In genomic region chr1:86447198-86447790, GRCh38 we compare ENCODE assay signal across 26 cellular contexts. TPM values are rescaled to one million over a fixed set of nuclear protein-coding genes. Genes with fewer than 3 reads are reported as not detected.
"Had no signal": no experiment of that assay in that cellular context is flagged by ENCODE, and none has a peak within 500 bp of the region (broad histone marks: within the 10 kb centered on the region; RNA-seq: fewer than 3 reads in every experiment).

No MANE protein-coding gene starts in this region.

- FAIRE-seq: astrocyte, endothelial cell of umbilical vein, kidney, urothelium cell line had no signal

- H3K4me1 ChIP-seq: breast epithelium, esophagus muscularis mucosa, left ventricle myocardium inferior, sigmoid colon, tibial artery had no signal

- ATAC-seq: activated naive CD8-positive, alpha-beta T cell treated with anti-CD3 and anti-CD28 coated beads, Interleukin-2, amount 50 U/mL, for 24 hours; SK-N-SH treated with all-trans-retinoic acid at 6 μM for 48 hours; stimulated activated memory B cell treated with anti-CD40 and anti-IgM and Interleukin-4, amounts not matched to agents 10 μg/mL and 1 μg/mL and 100 μg/mL, for 72 hours; T-cell had no signal

- H3K27ac ChIP-seq: breast epithelium, esophagus muscularis mucosa, left ventricle myocardium inferior, sigmoid colon, tibial artery had no signal

- H3K36me3 ChIP-seq: breast epithelium, esophagus muscularis mucosa, left ventricle myocardium inferior, sigmoid colon, tibial artery had no signal

- H3K9me3 ChIP-seq: breast epithelium, esophagus muscularis mucosa, left ventricle myocardium inferior, sigmoid colon, tibial artery had no signal

- DNase-seq: activated CD4-positive, alpha-beta memory T cell treated with anti-CD3 and anti-CD28 coated beads, Interleukin-2, amount 10 ng/mL, durations not matched to agents 7 days and 5 days; activated CD4-positive, alpha-beta T cell treated with anti-CD3 and anti-CD28 coated beads for 48 hours; activated CD4-positive, CD25-positive, alpha-beta regulatory T cell; activated naive CD4-positive, alpha-beta T cell treated with anti-CD3 and anti-CD28 coated beads for 36 hours; activated naive CD8-positive, alpha-beta T cell treated with anti-CD3 and anti-CD28 coated beads, Interleukin-2, amount 50 U/mL, for 24 hours; activated T-cell treated with anti-CD3 and anti-CD28 coated beads, Interleukin-2, amount 50 U/mL, for 24 hours; cerebellar nuclear complex; effector memory CD4-positive, alpha-beta T cell; kidney; left ventricle myocardium inferior; mammary epithelial cell; sigmoid colon; stimulated activated CD4-positive, alpha-beta T cell treated with anti-CD3 and anti-CD28 coated beads, Interleukin-4, amount 100 ng/mL, for 4 hours; T-cell; tibial artery had no signal

- H3K27me3 ChIP-seq: breast epithelium, esophagus muscularis mucosa, sigmoid colon, tibial artery had no signal

- H3K4me3 ChIP-seq: breast epithelium, esophagus muscularis mucosa, left ventricle myocardium inferior, sigmoid colon, tibial artery had no signal

RNA-seq across cellular contexts. Expression of gene CLCA1, which starts 21.4 kb away (rescaled TPM):
- total RNA-seq: activated CD4-positive, alpha-beta memory T cell treated with anti-CD3 and anti-CD28 coated beads, Interleukin-2, amount 10 ng/mL, durations not matched to agents 7 days and 5 days; activated naive CD4-positive, alpha-beta T cell treated with anti-CD3 and anti-CD28 coated beads for 36 hours; activated T-helper 2 cell treated with anti-CD3 and anti-CD28 coated beads, Interferon-gamma antibody, Interleukin-2, Interleukin-4, amounts not matched to agents 10 μg/mL and 5 μg/mL and 100 μg/mL, durations not matched to agents 14 hours and 24 hours and 36 hours; astrocyte; endothelial cell of umbilical vein; kidney; mammary epithelial cell; mononuclear cell; osteocyte had no signal
- polyA plus RNA-seq: endothelial cell of umbilical vein, mammary epithelial cell, neural cell had no signal

RNA-seq across cellular contexts. Expression of gene CLCA2, which starts 23.3 kb away (rescaled TPM):
- total RNA-seq: activated CD4-positive, alpha-beta memory T cell treated with anti-CD3 and anti-CD28 coated beads, Interleukin-2, amount 10 ng/mL, durations not matched to agents 7 days and 5 days; activated naive CD4-positive, alpha-beta T cell treated with anti-CD3 and anti-CD28 coated beads for 36 hours; activated T-helper 2 cell treated with anti-CD3 and anti-CD28 coated beads, Interferon-gamma antibody, Interleukin-2, Interleukin-4, amounts not matched to agents 10 μg/mL and 5 μg/mL and 100 μg/mL, durations not matched to agents 14 hours and 24 hours and 36 hours; esophagus muscularis mucosa; kidney; left ventricle myocardium inferior; mononuclear cell; sigmoid colon; T-cell had no signal
- polyA plus RNA-seq: neural cell had no signal
